ENCODE assay signal across 29 cellular contexts in genomic region chr2:5938566-5938896, GRCh38.
A peak's percentile ranks its signal among the peaks of the same experiment; 100 is the strongest.
DNase-seq lines count a peak whose midpoint lies in the region; ATAC-seq and TF ChIP-seq lines count a peak whose summit lies in the region.
"Had no signal": no experiment of that assay in that cellular context is flagged by ENCODE, and none has a peak within 500 bp of the region (broad histone marks: within the 10 kb centered on the region; RNA-seq: fewer than 3 reads in every experiment).

No MANE protein-coding gene starts in this region.

- no CpG with 5 or more reads among the region's 10 CpGs for WGBS in H9 (ENCODE audit: extremely low coverage, insufficient read length, low lambda C conversion rate)
- no CpG with 5 or more reads among the region's 10 CpGs for WGBS in neuronal stem cell (ENCODE audit: extremely low coverage in 2 of 2, insufficient read length in 2 of 2, insufficient replicate concordance in 1 of 2), 2 donors
- WGBS in GM23248 (ENCODE audit: low coverage in 1 of 2, low lambda C conversion rate in 2 of 2, missing lambda C conversion rate in 2 of 2), 2 experiments: 14 to 22% methylated on average over 10 of the region's 10 CpGs

- H3K23ac ChIP-seq in H9 (ENCODE audit: insufficient read length, low read depth, low read length) (no peak overlapping the region), neuronal stem cell (ENCODE audit: low read depth, low read length, poor library complexity) (no peak overlapping the region)

- POLR2A ChIA-PET in PC-9 (lab: Charles Lee; ENCODE audit: unreplicated experiment): no interaction called here

- H3K9me3 ChIP-seq in H9 (ENCODE audit: control insufficient read depth, low read depth, low read length) (no peaks in the 10 kb centered on the region), neuronal stem cell (replicated peaks in 1 of 2; ENCODE audit: control insufficient read depth in 2 of 2, insufficient read depth in 1 of 2, low read depth in 1 of 2, low read length in 2 of 2) (no peaks in the 10 kb centered on the region), PC-9 (ENCODE audit: insufficient read depth, low read depth) (no peaks in the 10 kb centered on the region), GM23248 (ENCODE audit: low read depth) (no peaks in the 10 kb centered on the region)
- H3K9me3 ChIP-seq: SK-N-SH, thoracic aorta had no signal

- H4K5ac ChIP-seq in H9 (ENCODE audit: insufficient read length, low read depth, low read length): no peak overlapping the region

- no peak overlapping the region for H2AK5ac ChIP-seq in H9 (ENCODE audit: insufficient read length, low read length)
- no peak overlapping the region for H2AK5ac ChIP-seq in neuronal stem cell (ENCODE audit: low read depth, low read length)

- H3K18ac ChIP-seq in H9 (ENCODE audit: insufficient read length, low read depth, low read length) (peak overlapping the region; percentile 43), neuronal stem cell (ENCODE audit: low read length) (peak overlapping the region; percentile 86)

- H4K20me1 ChIP-seq in H9 (ENCODE audit: control insufficient read depth, insufficient read depth, insufficient read length): no peaks in the 10 kb centered on the region
- H4K20me1 ChIP-seq in PC-9 (ENCODE audit: insufficient read depth): no peaks in the 10 kb centered on the region
- no peaks in the 10 kb centered on the region for H4K20me1 ChIP-seq in GM23248 (ENCODE audit: insufficient read depth)

- H3K36me3 Mint-ChIP-seq in H9 (ENCODE audit: insufficient read depth in 1 of 3, low read depth in 3 of 3): no peaks in the 10 kb centered on the region; a peak in 1 of 7 replicates
- H3K36me3 Mint-ChIP-seq: activated CD8-positive, alpha-beta memory T cell treated with anti-CD3 and anti-CD28 coated beads, Interleukin-2, amount 10 ng/mL, durations not matched to agents 7 days and 5 days had no signal

- H2AFZ ChIP-seq in H9 (ENCODE audit: low read length) (no peak overlapping the region), neuronal stem cell (ENCODE audit: low read length) (peak overlapping the region; percentile 66), PC-9 (no peak overlapping the region), GM23248 (no peak overlapping the region)

- H3K27me3 ChIP-seq in H9 (ENCODE audit: insufficient read depth, low read length) (no peaks in the 10 kb centered on the region), neuronal stem cell (ENCODE audit: control insufficient read depth in 3 of 3, insufficient read depth in 3 of 3, low read depth in 1 of 3, low read length in 3 of 3) (no peaks in the 10 kb centered on the region), PC-9 (ENCODE audit: insufficient read depth, low read depth) (peaks cover 25% of the 10 kb centered on the region), GM23248 (replicated peaks; ENCODE audit: insufficient read depth) (no peaks in the 10 kb centered on the region)

- no peaks in the 10 kb centered on the region for H3K79me1 ChIP-seq in H9 (ENCODE audit: insufficient read depth, low read depth, low read length, poor library complexity, severe bottlenecking)
- H3K79me1 ChIP-seq in neuronal stem cell (ENCODE audit: low read depth, low read length): no peaks in the 10 kb centered on the region

- H3F3A ChIP-seq in PC-9 (ENCODE audit: insufficient read depth, low read depth) (no peaks in the 10 kb centered on the region), GM23248 (ENCODE audit: insufficient read depth) (no peaks in the 10 kb centered on the region)

- no TSS peak for BruUV-seq in PC-9 (replicated peaks; lab: Mats Ljungman, UMichigan)

- H3K27ac Mint-ChIP-seq in H9: no peak overlapping the region; a peak in 1 of 7 replicates
- H3K27ac Mint-ChIP-seq: activated CD8-positive, alpha-beta memory T cell treated with anti-CD3 and anti-CD28 coated beads, Interleukin-2, amount 10 ng/mL, durations not matched to agents 7 days and 5 days; activated T-cell treated with anti-CD3 and anti-CD28 coated beads, Interleukin-2, amount 50 U/mL, for 72 hours; stimulated activated naive CD8-positive, alpha-beta T cell treated with anti-CD3 and anti-CD28 coated beads, Interleukin-15, Interleukin-2, amounts not matched to agents 100 ng/mL and 50 ng/mL, for 24 hours; T-helper 1 cell treated with Interleukin-12 subunit alpha and Interleukin-12 subunit beta and Interleukin-4 antibody, amounts not matched to agents 30 μg/mL and 1 μg/mL, for 36 hours had no signal

- H4K8ac ChIP-seq in H9 (replicated peaks; ENCODE audit: insufficient read length, low read depth, low read length): no peak overlapping the region
- no peak overlapping the region for H4K8ac ChIP-seq in neuronal stem cell (ENCODE audit: low read depth, low read length)

- no peak overlapping the region for H3K56ac ChIP-seq in H9 (ENCODE audit: insufficient read length, low read depth, low read length)

- no peaks in the 10 kb centered on the region for H3K79me2 ChIP-seq in H9 (ENCODE audit: insufficient read depth, low read length)
- H3K79me2 ChIP-seq in PC-9 (ENCODE audit: low read depth): no peaks in the 10 kb centered on the region
- H3K79me2 ChIP-seq in GM23248 (ENCODE audit: insufficient read depth): no peaks in the 10 kb centered on the region

- no peak overlapping the region for H3K4me3 ChIP-seq in neuronal stem cell (ENCODE audit: low read length in 2 of 2)
- no peak overlapping the region for H3K4me3 ChIP-seq in PC-9
- H3K4me3 ChIP-seq in GM23248: no peak overlapping the region
- H3K4me3 ChIP-seq: GM12878, K562, thoracic aorta had no signal

- in situ Hi-C loops in GM23248 (cut with MboI): no loop called here

- peaks cover 4% of the 10 kb centered on the region; the same call in 1 of the 2 replicates for H3K27me3 Mint-ChIP-seq in H9 (ENCODE audit: low read depth)
- H3K27me3 Mint-ChIP-seq: activated CD8-positive, alpha-beta memory T cell treated with anti-CD3 and anti-CD28 coated beads, Interleukin-2, amount 10 ng/mL, durations not matched to agents 7 days and 5 days; central memory CD8-positive, alpha-beta T cell; stimulated activated naive CD8-positive, alpha-beta T cell treated with anti-CD3 and anti-CD28 coated beads, Interleukin-15, Interleukin-2, amounts not matched to agents 100 ng/mL and 50 ng/mL, for 24 hours had no signal

- H3K23me2 ChIP-seq in H9 (ENCODE audit: insufficient read length, low read depth, low read length, poor library complexity, severe bottlenecking): no peaks in the 10 kb centered on the region

- H3K4me1 ChIP-seq in H9 (ENCODE audit: insufficient read depth, low read length) (0 out of 2 replicates have a peak, but pooled peaks cover 2% of the 10 kb centered on the region), neuronal stem cell (ENCODE audit: control insufficient read depth in 2 of 2, insufficient read depth in 1 of 2, low read depth in 1 of 2, low read length in 2 of 2) (peaks cover 7 to 22% of the 10 kb centered on the region in 2 donors), PC-9 (replicated peaks; ENCODE audit: insufficient read depth) (no peaks in the 10 kb centered on the region), GM23248 (ENCODE audit: insufficient read depth) (no peaks in the 10 kb centered on the region)

- DNase-seq in H9: no peak
- peak; percentile 58 for DNase-seq in iPS-NIHi11 (ENCODE audit: low spot score)
- DNase-seq in neuronal stem cell (ENCODE audit: low spot score): no peak
- DNase-seq in activated T-cell treated with anti-CD3 and anti-CD28 coated beads for 4 hours: no peak
- DNase-seq in PC-9: no peak
- no peak for DNase-seq in GM23248
- DNase-seq: activated CD4-positive, alpha-beta T cell treated with anti-CD3 and anti-CD28 coated beads, Interleukin-2, amount 50 U/mL, for 4 hours; activated CD8-positive, alpha-beta memory T cell treated with anti-CD3 and anti-CD28 coated beads, Interleukin-2, amount 10 ng/mL, durations not matched to agents 7 days and 5 days; activated naive CD4-positive, alpha-beta T cell treated with Interleukin-2 at 50 U/mL for 16 hours; activated T-cell treated with anti-CD3 and anti-CD28 coated beads, Interleukin-2, amount 50 U/mL, for 72 hours; EL; foreskin fibroblast; kidney glomerular epithelial cell; NCI-H1092 treated with DMSO at 0.1 percent for 48 hours; NCI-H1694 treated with DMSO at 0.1 percent for 48 hours; NCI-H2171; NCI-H524 treated with DMSO at 0.1 percent for 48 hours; PC-3; right cardiac atrium; SK-N-SH; stimulated activated CD8-positive, alpha-beta memory T cell treated with anti-CD3 and anti-CD28 coated beads, Interleukin-4, amount 100 ng/mL, for 48 hours had no signal

- H2BK120ac ChIP-seq in H9 (ENCODE audit: low read depth, low read length, poor library complexity, severe bottlenecking) (no peak overlapping the region), neuronal stem cell (ENCODE audit: low read depth, low read length) (no peak overlapping the region)

- no peak overlapping the region for H3T11ph ChIP-seq in H9 (ENCODE audit: low read length)

- H2BK20ac ChIP-seq in H9 (ENCODE audit: low read depth, low read length, poor library complexity, severe bottlenecking): no peak overlapping the region

- H3K4me2 ChIP-seq in H9 (ENCODE audit: insufficient read depth, insufficient read length, low read length): no peak overlapping the region
- H3K4me2 ChIP-seq in neuronal stem cell (ENCODE audit: insufficient read depth, low read length, poor library complexity, severe bottlenecking): no peak overlapping the region
- H3K4me2 ChIP-seq in PC-9: no peak overlapping the region
- H3K4me2 ChIP-seq in GM23248 (ENCODE audit: unreplicated experiment): no peak overlapping the region
- H3K4me2 ChIP-seq: SK-N-SH had no signal

- intact Hi-C loops in PC-9 (cut with micrococcal nuclease; ENCODE audit: unreplicated experiment): no loop called here

- peaks cover 14 to 20% of the 10 kb centered on the region in 2 experiments for H3K4me1 Mint-ChIP-seq in H9
- H3K4me1 Mint-ChIP-seq: activated CD8-positive, alpha-beta memory T cell treated with anti-CD3 and anti-CD28 coated beads, Interleukin-2, amount 10 ng/mL, durations not matched to agents 7 days and 5 days; central memory CD8-positive, alpha-beta T cell had no signal

- H3K4ac ChIP-seq in H9 (ENCODE audit: low read depth, low read length): no peak overlapping the region
- no peak overlapping the region for H3K4ac ChIP-seq in neuronal stem cell (ENCODE audit: low read length)

- no peaks in the 10 kb centered on the region; a peak in 1 of 5 replicates for H3K9me3 Mint-ChIP-seq in H9

- H3K36me3 ChIP-seq in neuronal stem cell (replicated peaks in 1 of 2; ENCODE audit: control insufficient read depth in 2 of 2, insufficient read depth in 2 of 2, low read length in 2 of 2) (no peaks in the 10 kb centered on the region), PC-9 (ENCODE audit: low read depth) (no peaks in the 10 kb centered on the region), GM23248 (ENCODE audit: low read depth) (no peaks in the 10 kb centered on the region)
- H3K36me3 ChIP-seq: thoracic aorta had no signal

- no peak overlapping the region for H3K14ac ChIP-seq in H9 (ENCODE audit: insufficient read depth, low read length)
- H3K14ac ChIP-seq in neuronal stem cell (ENCODE audit: low read length): no peak overlapping the region

- H3K27ac ChIP-seq in C4-2B: peak overlapping the region; percentile 55
- no peak overlapping the region for H3K27ac ChIP-seq in H9 (ENCODE audit: insufficient read length, low read depth, low read length)
- H3K27ac ChIP-seq in neuronal stem cell (replicated peaks; ENCODE audit: low read length): peak overlapping the region; percentile 37
- H3K27ac ChIP-seq in PC-9: no peak overlapping the region
- H3K27ac ChIP-seq in GM23248: no peak overlapping the region
- H3K27ac ChIP-seq: thoracic aorta had no signal

- H3K9me2 ChIP-seq in PC-9 (ENCODE audit: insufficient read depth) (no peaks in the 10 kb centered on the region), GM23248 (ENCODE audit: insufficient read depth) (no peaks in the 10 kb centered on the region)
- H3K9me2 ChIP-seq: SK-N-SH had no signal

- TF ChIP-seq CTCF in C4-2B (conservative IDR thresholded peaks at IDR 0.05) (no peak), H9 (conservative IDR thresholded peaks at IDR 0.05) (no peak), PC-9 (conservative IDR thresholded peaks at IDR 0.05) (no peak)

- H2BK15ac ChIP-seq in H9 (ENCODE audit: low read depth, low read length) (no peak overlapping the region), neuronal stem cell (ENCODE audit: low read length) (no peak overlapping the region)

- no peak for ATAC-seq in HG03108 (IDR thresholded peaks at IDR 0.05; ENCODE audit: unreplicated experiment)
- ATAC-seq: activated CD8-positive, alpha-beta memory T cell treated with anti-CD3 and anti-CD28 coated beads, Interleukin-2, amount 10 ng/mL, durations not matched to agents 7 days and 5 days; activated T-cell treated with anti-CD3 and anti-CD28 coated beads, Interleukin-2, amount 50 U/mL, for 72 hours; GM12878; K562; PC-3; right cardiac atrium had no signal

- CTCF ChIA-PET in PC-9 (lab: Charles Lee): no interaction called here

- H2BK12ac ChIP-seq in H9 (ENCODE audit: insufficient read length, low read depth, low read length): no peak overlapping the region
- no peak overlapping the region for H2BK12ac ChIP-seq in neuronal stem cell (ENCODE audit: low read length)

- no peak overlapping the region for H2BK5ac ChIP-seq in H9 (ENCODE audit: insufficient read length, low read length)
- H2BK5ac ChIP-seq in neuronal stem cell (ENCODE audit: low read length): no peak overlapping the region

- H3K9ac ChIP-seq in H9 (ENCODE audit: extremely low read depth, insufficient read length, low read length): no peak overlapping the region
- H3K9ac ChIP-seq in neuronal stem cell (ENCODE audit: low read depth, low read length, poor library complexity): no peak overlapping the region
- H3K9ac ChIP-seq in GM23248: no peak overlapping the region
- H3K9ac ChIP-seq: SK-N-SH had no signal

- H4K91ac ChIP-seq in H9 (ENCODE audit: insufficient read length, low read depth, low read length) (no peak overlapping the region), neuronal stem cell (ENCODE audit: low read depth, low read length, poor library complexity) (no peak overlapping the region)

- no peak overlapping the region for H3K4me3 Mint-ChIP-seq in H9
- H3K4me3 Mint-ChIP-seq: activated CD8-positive, alpha-beta memory T cell treated with anti-CD3 and anti-CD28 coated beads, Interleukin-2, amount 10 ng/mL, durations not matched to agents 7 days and 5 days; activated T-cell treated with anti-CD3 and anti-CD28 coated beads, Interleukin-2, amount 50 U/mL, for 72 hours; central memory CD8-positive, alpha-beta T cell; stimulated activated naive CD8-positive, alpha-beta T cell treated with anti-CD3 and anti-CD28 coated beads, Interleukin-15, Interleukin-2, amounts not matched to agents 100 ng/mL and 50 ng/mL, for 24 hours; T-helper 1 cell treated with Interleukin-12 subunit alpha and Interleukin-12 subunit beta and Interleukin-4 antibody, amounts not matched to agents 30 μg/mL and 1 μg/mL, for 36 hours had no signal

Comparison
In these comparisons a context has a peak if more than half of its experiments do, and no peak if none do; other contexts are left out.
1. H3K27ac ChIP-seq: peak in C4-2B (single experiment) and neuronal stem cell (single experiment); none in H9 (single experiment), PC-9 (single experiment) and GM23248 (single experiment).